8 cellular contexts compared by ENCODE assay signal in the genomic region with DNA sequence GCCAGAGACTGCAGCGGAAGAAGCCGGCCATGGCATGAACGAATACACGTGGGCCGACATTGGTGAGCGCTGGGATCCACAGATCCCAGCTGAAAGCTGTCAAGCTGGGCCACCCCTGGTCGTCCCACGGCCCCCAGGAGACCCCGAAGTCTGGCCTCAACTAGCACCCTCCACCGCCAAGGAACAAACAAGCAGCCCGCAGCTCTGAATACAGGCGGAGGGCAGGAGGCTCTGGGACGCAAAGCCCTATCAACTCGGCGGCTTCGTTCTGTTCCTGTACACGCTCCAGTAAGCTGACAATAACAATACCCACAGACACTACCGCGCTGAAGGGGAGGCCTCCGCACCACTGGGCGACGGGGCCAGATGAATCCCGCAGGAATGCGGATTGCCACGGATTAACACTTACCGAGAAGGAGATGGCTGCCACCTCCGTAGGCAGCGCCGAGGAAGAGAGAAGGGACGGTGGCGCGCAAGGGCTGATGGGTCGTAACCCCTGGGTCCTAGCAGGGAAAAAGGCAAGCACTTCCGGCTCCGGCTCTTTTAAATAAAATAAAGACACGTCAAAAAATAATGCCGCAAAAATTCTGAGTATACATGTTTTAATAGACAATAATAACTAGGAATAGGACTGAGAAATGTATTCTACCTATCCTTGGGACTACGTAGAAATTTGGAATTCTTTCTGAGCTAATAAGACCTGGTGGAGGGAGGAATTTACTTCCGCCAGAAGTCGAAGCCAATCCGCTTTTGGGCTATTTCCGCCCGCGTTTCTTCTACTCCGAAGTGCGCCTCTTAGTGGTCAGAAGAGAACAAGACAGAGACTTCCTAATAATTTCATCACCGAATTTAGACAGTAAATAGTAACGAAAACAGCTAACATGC.
DNase-seq lines count a peak whose midpoint lies in the region; ATAC-seq and TF ChIP-seq lines count a peak whose summit lies in the region.

A gene (minus strand): TSS at position 481 of the 885 bp plus-strand sequence. CDS start 1,328 bp downstream, outside the sequence.

- TF ChIP-seq CTCF in OCI-LY3 (IDR thresholded peaks at IDR 0.05; ENCODE audit: low read depth, low read length) = peak; percentile 89

- ATAC-seq in GM21526 (IDR thresholded peaks at IDR 0.05; ENCODE audit: low FRiP score, unreplicated experiment) = peak; percentile 83

- peak within 1 kb of the TSS; percentile 89 for H3K9ac ChIP-seq in OCI-LY3 (ENCODE audit: low read length)

- peaks cover 24% of the 10 kb centered on the region for H3K4me1 ChIP-seq in OCI-LY3 (ENCODE audit: low read length)

- peaks cover 45% of the 10 kb centered on the region for H4K20me1 ChIP-seq in OCI-LY3 (ENCODE audit: insufficient read depth, low read length)

- H3K27me3 ChIP-seq in OCI-LY3 (ENCODE audit: low read depth, low read length) = no peaks in the 10 kb centered on the region

- peaks cover 43% of the 10 kb centered on the region for H3K36me3 ChIP-seq in OCI-LY3 (replicated peaks; ENCODE audit: low read depth, low read length)

- H3K4me3 ChIP-seq in OCI-LY3 (ENCODE audit: low read length) = peak within 1 kb of the TSS; percentile 86

- DNase-seq in DMS 273 treated with DMSO at 0.1 percent for 48 hours (lab: John Stamatoyannopoulos, UW) (peak; percentile 86), HuH-7.5 (ENCODE audit: low spot score) (peak; percentile 92), epidermal melanocyte (ENCODE audit: insufficient read length, low spot score) (peak; percentile 74), middle frontal gyrus (ENCODE audit: extremely low spot score, low spot score) (peak; percentile 90)
- peak; percentile 90 for DNase-seq in activated CD8-positive, alpha-beta memory T cell treated with anti-CD3 and anti-CD28 coated beads, Interleukin-2, amount 50 U/mL, for 48 hours
- DNase-seq in stimulated activated CD8-positive, alpha-beta memory T cell treated with anti-CD3 and anti-CD28 coated beads, Interleukin-2, amount 100 ng/mL, for 48 hours (ENCODE audit: low read depth in 2 of 2) = peak; percentile 55 to 71

- H3K27ac ChIP-seq in OCI-LY3 (ENCODE audit: low read length) = peak within 1 kb of the TSS; percentile 64

- H3K9me3 ChIP-seq in OCI-LY3 (ENCODE audit: insufficient read depth, low read length) = no peaks in the 10 kb centered on the region

- peaks cover 51% of the 10 kb centered on the region for H3K79me2 ChIP-seq in OCI-LY3 (ENCODE audit: low read length)

- H3K4me2 ChIP-seq in OCI-LY3 (ENCODE audit: low read length) = peak within 1 kb of the TSS; percentile 72

- H2AFZ ChIP-seq in OCI-LY3 (ENCODE audit: low read depth, low read length) = peak within 1 kb of the TSS; percentile 95

Comparison
In these comparisons a context has a peak if more than half of its experiments do, and no peak if none do; other contexts are left out.
1. Peak in every context shown above with its lines: DNase-seq, ATAC-seq, H3K4me3 ChIP-seq and H3K27ac ChIP-seq.